15 cellular contexts compared by ENCODE assay signal in genomic region chr15:70353606-70354259, GRCh38.
"Had no signal": no experiment of that assay in that cellular context is flagged by ENCODE, and none has a peak within 500 bp of the region (broad histone marks: within the 10 kb centered on the region; RNA-seq: fewer than 3 reads in every experiment).

No MANE protein-coding gene starts in this region.

- H3K36me3 Mint-ChIP-seq: activated CD4-positive, alpha-beta memory T cell treated with anti-CD3 and anti-CD28 coated beads for 36 hours; activated naive CD4-positive, alpha-beta T cell treated with anti-CD3 and anti-CD28 coated beads, Interleukin-2, amount 10 ng/mL, durations not matched to agents 7 days and 5 days; naive thymus-derived CD8-positive, alpha-beta T cell; type B pancreatic cell had no signal

- H3K27ac Mint-ChIP-seq: activated CD4-positive, alpha-beta memory T cell treated with anti-CD3 and anti-CD28 coated beads for 36 hours; activated naive CD4-positive, alpha-beta T cell treated with anti-CD3 and anti-CD28 coated beads, Interleukin-2, amount 10 ng/mL, durations not matched to agents 7 days and 5 days; type B pancreatic cell had no signal

- H3K27me3 ChIP-seq: adrenal gland had no signal

- H3K27ac ChIP-seq: adrenal gland, brain microvascular endothelial cell, suprapubic skin had no signal

- ATAC-seq: esophagus mucosa; mucosa of descending colon; naive thymus-derived CD8-positive, alpha-beta T cell had no signal

- H3K4me3 ChIP-seq: adrenal gland, mucosa of descending colon, suprapubic skin had no signal

- H3K9me3 Mint-ChIP-seq: activated CD4-positive, alpha-beta memory T cell treated with anti-CD3 and anti-CD28 coated beads for 36 hours; activated naive CD4-positive, alpha-beta T cell treated with anti-CD3 and anti-CD28 coated beads, Interleukin-2, amount 10 ng/mL, durations not matched to agents 7 days and 5 days; type B pancreatic cell had no signal

- DNase-seq: activated CD4-positive, alpha-beta memory T cell treated with anti-CD3 and anti-CD28 coated beads for 36 hours; activated CD8-positive, alpha-beta memory T cell treated with anti-CD3 and anti-CD28 coated beads, Interleukin-2, amount 50 U/mL, for 4 hours; activated naive CD4-positive, alpha-beta T cell treated with anti-CD3 and anti-CD28 coated beads, Interleukin-2, amount 10 ng/mL, durations not matched to agents 7 days and 5 days; adrenal gland; brain microvascular endothelial cell; hippocampal formation; mucosa of descending colon; nucleus accumbens; stimulated activated CD4-positive, alpha-beta T cell treated with anti-CD3 and anti-CD28 coated beads, Interleukin-12 subunit alpha, Interleukin-12 subunit beta, amount 100 ng/mL, for 4 hours; stimulated activated naive CD4-positive, alpha-beta T cell; T-helper 9 cell had no signal

- H3K9me3 ChIP-seq: adrenal gland, mucosa of descending colon, suprapubic skin had no signal

- H3K4me3 Mint-ChIP-seq: activated CD4-positive, alpha-beta memory T cell treated with anti-CD3 and anti-CD28 coated beads for 36 hours; activated naive CD4-positive, alpha-beta T cell treated with anti-CD3 and anti-CD28 coated beads, Interleukin-2, amount 10 ng/mL, durations not matched to agents 7 days and 5 days; naive thymus-derived CD8-positive, alpha-beta T cell had no signal

- H3K36me3 ChIP-seq: adrenal gland, brain microvascular endothelial cell, suprapubic skin had no signal

- H3K4me1 ChIP-seq: adrenal gland had no signal
